Comparison of ENCODE assay signal across 11 cellular contexts in genomic region chr4:143356493-143356892, GRCh38. TPM values are rescaled to one million over a fixed set of nuclear protein-coding genes. Genes with fewer than 3 reads are reported as not detected.
DNase-seq lines count a peak whose midpoint lies in the region; ATAC-seq, FAIRE-seq and TF ChIP-seq lines count a peak whose summit lies in the region.
"Had no signal": no experiment of that assay in that cellular context is flagged by ENCODE, and none has a peak within 500 bp of the region (broad histone marks: within the 10 kb centered on the region; RNA-seq: fewer than 3 reads in every experiment).

No MANE protein-coding gene starts in this region.

- no peak overlapping the region for H2AFZ ChIP-seq in trophoblast cell (ENCODE audit: insufficient read depth, low read length, poor library complexity)

- peaks cover 4% of the 10 kb centered on the region for H3K79me1 ChIP-seq in trophoblast cell (ENCODE audit: low read length)

- no peaks in the 10 kb centered on the region for H3K9me3 ChIP-seq in trophoblast cell (ENCODE audit: insufficient read depth, low read depth, low read length)

- WGBS in trophoblast cell (ENCODE audit: extremely low coverage, insufficient coverage, insufficient read length) = no CpG with 5 or more reads among the region's 3 CpGs

- DNase-seq in NCI-H69 (lab: John Stamatoyannopoulos, UW) (peak; percentile 89), trophoblast cell (peak in 1 of 2 donors; percentile 47), SKM-1 treated with dmso at 0.1 percent for 144 hours (lab: John Stamatoyannopoulos, UW; ENCODE audit: unreplicated experiment) (no peak), H54 (ENCODE audit: insufficient read length, low spot score) (no peak), COLO829 (ENCODE audit: low spot score) (no peak)
- DNase-seq: activated CD8-positive, alpha-beta memory T cell treated with anti-CD3 and anti-CD28 coated beads, Interleukin-2, amount 50 U/mL, for 48 hours; amygdala; T-helper 17 cell had no signal

- no peak overlapping the region for H3K9ac ChIP-seq in trophoblast cell (ENCODE audit: low read length)

- H3K36me3 ChIP-seq in trophoblast cell (ENCODE audit: control insufficient read depth in 1 of 2, insufficient read depth in 2 of 2, low read length in 2 of 2) = no peaks in the 10 kb centered on the region

- peaks cover 5 to 16% of the 10 kb centered on the region in 2 experiments for H3K4me1 ChIP-seq in trophoblast cell (ENCODE audit: control insufficient read depth in 1 of 2, insufficient read depth in 2 of 2, low read length in 2 of 2)

- no peak overlapping the region for H2BK120ac ChIP-seq in trophoblast cell (ENCODE audit: insufficient read depth, low read length, poor library complexity)

- H4K8ac ChIP-seq in trophoblast cell (ENCODE audit: low read depth, low read length) = no peak overlapping the region

- H4K12ac ChIP-seq in trophoblast cell (ENCODE audit: low read depth, low read length) = no peak overlapping the region

- no peak overlapping the region for H2BK5ac ChIP-seq in trophoblast cell (ENCODE audit: low read depth, low read length, poor library complexity)

- peaks cover 5% of the 10 kb centered on the region for H3K79me2 ChIP-seq in trophoblast cell (ENCODE audit: control insufficient read depth, insufficient read depth, low read length, poor library complexity)

- H3K18ac ChIP-seq in trophoblast cell (ENCODE audit: low read length) = no peak overlapping the region

- H3K14ac ChIP-seq in trophoblast cell (ENCODE audit: low read length) = no peak overlapping the region

- H3K4me3 ChIP-seq in trophoblast cell (ENCODE audit: low read depth, low read length) = no peak overlapping the region

- H3K27me3 ChIP-seq in trophoblast cell (ENCODE audit: insufficient read depth, low read length) = no peaks in the 10 kb centered on the region

- H3K23ac ChIP-seq in trophoblast cell (ENCODE audit: low read length) = no peak overlapping the region

- H3K4ac ChIP-seq in trophoblast cell (ENCODE audit: low read depth, low read length) = no peak overlapping the region

- no peak overlapping the region for H2BK12ac ChIP-seq in trophoblast cell (ENCODE audit: low read length)

- H3K27ac ChIP-seq in trophoblast cell (ENCODE audit: low read depth, low read length) = peak overlapping the region; percentile 34

- ATAC-seq in GM18861 (IDR thresholded peaks at IDR 0.05; ENCODE audit: unreplicated experiment) (peak; percentile 28), esophagus mucosa (peak; percentile 78), GM21447 (IDR thresholded peaks at IDR 0.05; ENCODE audit: unreplicated experiment) (no peak)
- ATAC-seq: T-helper 17 cell had no signal

- no peak overlapping the region for H2AK5ac ChIP-seq in trophoblast cell (ENCODE audit: low read length)

- no peak overlapping the region for H3K4me2 ChIP-seq in trophoblast cell (ENCODE audit: low read length)

- TF ChIP-seq POLR2A in H54 (IDR thresholded peaks at IDR 0.05; ENCODE audit: low read depth, low read length) = no peak

- FAIRE-seq in H54 (lab: Jason Lieb, UNC) = no peak

- no peak overlapping the region for H4K91ac ChIP-seq in trophoblast cell (ENCODE audit: low read depth, low read length)

RNA-seq across cellular contexts. Expression of gene GAB1, which starts 19.8 kb away (rescaled TPM):
- 30.2 TPM for total RNA-seq in esophagus mucosa
- polyA plus RNA-seq in trophoblast cell (2013) = 50.4 and 51.1 TPM in 2 replicates
